In genomic region chr5:72402381-72402890, GRCh38 we compare ENCODE assay signal across 14 cellular contexts.
A peak's percentile ranks its signal among the peaks of the same experiment; 100 is the strongest.
DNase-seq lines count a peak whose midpoint lies in the region; ATAC-seq and TF ChIP-seq lines count a peak whose summit lies in the region.
"Had no signal": no experiment of that assay in that cellular context is flagged by ENCODE, and none has a peak within 500 bp of the region (broad histone marks: within the 10 kb centered on the region; RNA-seq: fewer than 3 reads in every experiment).

No MANE protein-coding gene starts in this region.

- peaks cover 12 to 16% of the 10 kb centered on the region in 2 donors for H3K9me3 ChIP-seq in breast epithelium
- peaks cover 0 to 8% (median 0%) of the 10 kb centered on the region in 3 donors for H3K9me3 ChIP-seq in adrenal gland (replicated peaks in 1 of 3)

- no peak for TF ChIP-seq POLR2A in breast epithelium (IDR thresholded peaks at IDR 0.05)
- no peak for TF ChIP-seq POLR2A in adrenal gland (IDR thresholded peaks at IDR 0.05)

- no peaks in the 10 kb centered on the region; the same call in 1 of the 2 replicates for H3K27me3 Mint-ChIP-seq in HFFc6 (ENCODE audit: insufficient read depth)

- H3K4me1 Mint-ChIP-seq in HFFc6 (ENCODE audit: low read depth): peaks cover 24% of the 10 kb centered on the region

- H3K9me3 Mint-ChIP-seq in HFFc6: peaks cover 26% of the 10 kb centered on the region

- H3K36me3 Mint-ChIP-seq in HFFc6 (ENCODE audit: low read depth): peaks cover 30% of the 10 kb centered on the region

- H3K27me3 ChIP-seq in breast epithelium (no peaks in the 10 kb centered on the region), adrenal gland (no peaks in the 10 kb centered on the region)

- H3K4me1 ChIP-seq in breast epithelium (no peaks in the 10 kb centered on the region), adrenal gland (replicated peaks in 1 of 2) (no peaks in the 10 kb centered on the region)

- H3K36me3 ChIP-seq in breast epithelium (no peaks in the 10 kb centered on the region), adrenal gland (replicated peaks in 1 of 2) (no peaks in the 10 kb centered on the region)

- TF ChIP-seq CTCF in HFFc6 (IDR thresholded peaks at IDR 0.05) (no peak), breast epithelium (IDR thresholded peaks at IDR 0.05) (no peak), adrenal gland (IDR thresholded peaks at IDR 0.05) (no peak)

- peak overlapping the region; percentile 72 for H3K27ac Mint-ChIP-seq in HFFc6
- H3K27ac Mint-ChIP-seq: CD14-positive monocyte had no signal

- peak; percentile 40 for ATAC-seq in left ventricle myocardium superior
- ATAC-seq in GM21528 (IDR thresholded peaks at IDR 0.05; ENCODE audit: low FRiP score, unreplicated experiment): no peak

- peak; percentile 64 for DNase-seq in HFFc6
- no peak for DNase-seq in breast epithelium (ENCODE audit: low spot score in 2 of 2)
- DNase-seq in left ventricle myocardium superior: no peak
- DNase-seq in LoVo (ENCODE audit: low spot score): no peak
- DNase-seq in AML-193 (lab: John Stamatoyannopoulos, UW): no peak
- DNase-seq in adrenal gland: no peak
- DNase-seq: activated CD8-positive, alpha-beta memory T cell treated with anti-CD3 and anti-CD28 coated beads, Interleukin-2, amount 50 U/mL, for 4 hours; effector CD4-positive, alpha-beta T cell; GDM1; midbrain; NCI-H1694 treated with DMSO at 0.1 percent for 48 hours had no signal

- WGBS in adrenal gland, 4 donors: 55 to 67% (median 61%) methylated on average over 2 of the region's 2 CpGs

- peak overlapping the region; percentile 53 to 75 for H3K27ac ChIP-seq in breast epithelium
- H3K27ac ChIP-seq in skin epidermis: peak overlapping the region in 11 of 21 experiments; percentile 4 to 61 (median 31)
- H3K27ac ChIP-seq in adrenal gland: peak overlapping the region in 1 of 5 donors; percentile 41

- intact Hi-C loops in breast epithelium (cut with DNase I; ENCODE audit: low total_unique reads) (no loop called here), left ventricle myocardium superior (cut with micrococcal nuclease) (no loop called here), adrenal gland (cut with DNase I) (loop anchor here in 1 of 2 donors (10.0 kb wide), 1 partner anchor 122 kb away; no protein-coding TSS in a partner anchor)

- no peak overlapping the region for H3K4me3 Mint-ChIP-seq in HFFc6
- H3K4me3 Mint-ChIP-seq: CD14-positive monocyte had no signal

- no peak overlapping the region for H3K4me3 ChIP-seq in breast epithelium
- no peak overlapping the region for H3K4me3 ChIP-seq in skin epidermis
- no peak overlapping the region for H3K4me3 ChIP-seq in adrenal gland
